Comparison of ENCODE assay signal across 2 cellular contexts in the genomic region with DNA sequence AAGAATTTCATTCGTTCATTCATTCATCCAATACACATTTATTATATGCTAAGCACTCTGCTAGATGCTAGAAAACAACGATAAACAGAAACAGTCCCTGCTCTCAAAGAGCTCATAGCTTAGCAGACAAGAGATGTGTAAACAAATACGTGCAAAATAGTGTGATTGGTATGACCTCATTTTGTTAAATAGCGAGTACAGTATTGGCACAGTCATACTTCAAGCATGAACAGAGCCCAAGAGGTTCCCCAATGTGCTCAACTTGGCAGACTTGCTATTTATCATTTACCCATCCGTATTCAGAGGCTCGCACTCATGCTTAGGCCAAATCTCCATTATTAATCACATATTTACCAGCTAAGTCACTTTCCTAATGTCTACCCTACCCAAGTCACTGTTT. TPM values are rescaled to one million over a fixed set of nuclear protein-coding genes. Genes with fewer than 3 reads are reported as not detected.
"Had no signal": no experiment of that assay in that cellular context is flagged by ENCODE, and none has a peak within 500 bp of the region (broad histone marks: within the 10 kb centered on the region; RNA-seq: fewer than 3 reads in every experiment).

No MANE protein-coding gene starts in this region.

RNA-seq across cellular contexts. Expression of gene FAM72D, which starts 24.2 kb away (rescaled TPM):
- total RNA-seq: thoracic aorta, transverse colon had no signal
